Comparison of ENCODE assay signal across 8 cellular contexts in the genomic region with DNA sequence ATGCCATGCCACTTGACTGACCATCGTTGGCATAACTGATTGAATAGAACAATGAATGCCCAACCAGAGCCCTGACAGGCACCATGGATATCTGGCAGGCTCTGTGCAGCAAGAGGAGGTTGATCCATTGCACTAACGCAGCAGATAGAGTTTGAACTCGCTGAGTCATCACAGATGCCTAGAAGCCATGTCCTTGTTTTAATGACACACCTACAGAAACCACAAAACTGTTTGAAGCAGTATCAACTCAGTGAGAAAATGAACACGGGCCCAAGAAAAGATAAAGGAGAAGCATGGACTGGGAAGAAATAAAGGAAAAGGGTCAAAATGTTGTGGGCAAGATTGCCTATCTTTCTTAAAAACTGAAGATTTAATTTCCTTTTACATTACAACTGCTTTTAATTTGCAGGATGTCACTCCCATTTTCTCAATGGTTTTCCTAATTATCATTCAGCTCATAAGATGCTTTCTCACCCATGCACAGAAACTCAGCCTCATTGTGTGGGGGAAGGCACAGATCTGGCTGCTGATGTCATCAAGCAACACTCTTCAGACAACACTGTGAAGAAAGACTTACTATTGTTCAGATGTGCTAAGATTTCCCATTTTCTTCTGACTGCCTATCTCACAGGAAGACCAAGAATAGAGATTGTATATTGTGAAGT.
DNase-seq lines count a peak whose midpoint lies in the region; ATAC-seq, FAIRE-seq and TF ChIP-seq lines count a peak whose summit lies in the region.

No MANE protein-coding gene starts in this region.

- peak; percentile 99 for FAIRE-seq in keratinocyte (lab: Jason Lieb, UNC)

- no peaks in the 10 kb centered on the region for H4K20me1 ChIP-seq in keratinocyte (ENCODE audit: control insufficient read depth, extremely low read depth, insufficient read depth, low read length)

- H3K36me3 ChIP-seq in keratinocyte (ENCODE audit: control insufficient read depth in 2 of 2, extremely low read depth in 1 of 2, insufficient read depth in 2 of 2, low read length in 2 of 2) = no peaks in the 10 kb centered on the region
- no peaks in the 10 kb centered on the region for H3K36me3 ChIP-seq in right atrium auricular region
- H3K36me3 ChIP-seq in upper lobe of right lung = no peaks in the 10 kb centered on the region

- ATAC-seq in HG02884 (IDR thresholded peaks at IDR 0.05; ENCODE audit: unreplicated experiment) (peak; percentile 57), upper lobe of right lung (no peak), HG03039 (IDR thresholded peaks at IDR 0.05; ENCODE audit: unreplicated experiment) (no peak)

- peak overlapping the region; percentile 56 for H3K4me2 ChIP-seq in keratinocyte (ENCODE audit: control insufficient read depth, extremely low read depth, insufficient read depth, low read depth, low read length)

- DNase-seq in GM10266 (ENCODE audit: extremely low spot score) = peak; percentile 30
- peak; percentile 9 to 19 for DNase-seq in activated CD4-positive, alpha-beta T cell treated with anti-CD3 and anti-CD28 coated beads, Interleukin-2, amount 50 U/mL, for 48 hours
- DNase-seq in keratinocyte (ENCODE audit: low read depth, low spot score) = no peak
- no peak for DNase-seq in right atrium auricular region (ENCODE audit: low spot score)
- no peak for DNase-seq in T-helper 9 cell
- no peak for DNase-seq in upper lobe of right lung

- no peaks in the 10 kb centered on the region for H3K9me1 ChIP-seq in keratinocyte (ENCODE audit: control insufficient read depth, extremely low read depth, insufficient read depth, low read length)

- peak overlapping the region; percentile 57 for H3K9ac ChIP-seq in keratinocyte (ENCODE audit: control insufficient read depth, extremely low read depth, insufficient read depth, low read length)

- no peak for TF ChIP-seq CTCF in GM10266 (IDR thresholded peaks at IDR 0.05; ENCODE audit: control insufficient read depth, insufficient read depth, low read depth, missing control alignments)
- no peak for TF ChIP-seq CTCF in keratinocyte (optimal IDR thresholded peaks at IDR 0.05 in 1 of 3, IDR thresholded peaks at IDR 0.05 in 1 of 3, conservative IDR thresholded peaks at IDR 0.05 in 1 of 3; ENCODE audit: extremely low read depth in 1 of 3, insufficient read depth in 2 of 3, low read length in 3 of 3)
- TF ChIP-seq CTCF in right atrium auricular region (IDR thresholded peaks at IDR 0.05) = no peak
- no peak for TF ChIP-seq CTCF in upper lobe of right lung (IDR thresholded peaks at IDR 0.05)

- H3K27me3 ChIP-seq in keratinocyte (ENCODE audit: control insufficient read depth, extremely low read depth, insufficient read depth, low read length) (no peaks in the 10 kb centered on the region), right atrium auricular region (no peaks in the 10 kb centered on the region), upper lobe of right lung (no peaks in the 10 kb centered on the region)

- H3K9me3 ChIP-seq in keratinocyte (ENCODE audit: control insufficient read depth, low read depth, low read length) (no peaks in the 10 kb centered on the region), right atrium auricular region (no peaks in the 10 kb centered on the region), upper lobe of right lung (no peaks in the 10 kb centered on the region)

- H3K27ac ChIP-seq in keratinocyte (ENCODE audit: control insufficient read depth, insufficient read depth, low read length) (peak overlapping the region; percentile 77), right atrium auricular region (peak overlapping the region in 1 of 2 donors; percentile 81), upper lobe of right lung (no peak overlapping the region)

- H3K4me3 ChIP-seq in keratinocyte (ENCODE audit: control insufficient read depth in 2 of 3, extremely low read depth in 1 of 3, insufficient read depth in 2 of 3, low read depth in 1 of 3, low read length in 3 of 3) (no peak overlapping the region), right atrium auricular region (no peak overlapping the region), upper lobe of right lung (no peak overlapping the region)

- H3K4me1 ChIP-seq in keratinocyte (ENCODE audit: control insufficient read depth, extremely low read depth, insufficient read depth, low read length) (peaks cover 30% of the 10 kb centered on the region), right atrium auricular region (peaks cover 0 to 29% of the 10 kb centered on the region in 2 donors), upper lobe of right lung (peaks cover 16% of the 10 kb centered on the region)

- no peaks in the 10 kb centered on the region for H3K79me2 ChIP-seq in keratinocyte (ENCODE audit: control insufficient read depth, insufficient read depth, low read length)

- intact Hi-C loops in upper lobe of right lung (cut with DNase I) = no loop called here

- no peak overlapping the region for H2AFZ ChIP-seq in keratinocyte (ENCODE audit: control insufficient read depth, low read length)

- dilution Hi-C loops in keratinocyte (cut with MboI; ENCODE audit: extremely low pct_ligation_motif_present, low sequenced_read_pairs) = no loop called here

Comparison
In these comparisons a context has a peak if more than half of its experiments do, and no peak if none do; other contexts are left out.
1. DNase-seq: peak in GM10266 (single experiment) and activated CD4-positive, alpha-beta T cell treated with anti-CD3 and anti-CD28 coated beads, Interleukin-2, amount 50 U/mL, for 48 hours (2 of 2); none in keratinocyte (single experiment), right atrium auricular region (single experiment), T-helper 9 cell (single experiment) and upper lobe of right lung (single experiment).